Comparison of ENCODE assay signal across 8 cellular contexts in the genomic region with DNA sequence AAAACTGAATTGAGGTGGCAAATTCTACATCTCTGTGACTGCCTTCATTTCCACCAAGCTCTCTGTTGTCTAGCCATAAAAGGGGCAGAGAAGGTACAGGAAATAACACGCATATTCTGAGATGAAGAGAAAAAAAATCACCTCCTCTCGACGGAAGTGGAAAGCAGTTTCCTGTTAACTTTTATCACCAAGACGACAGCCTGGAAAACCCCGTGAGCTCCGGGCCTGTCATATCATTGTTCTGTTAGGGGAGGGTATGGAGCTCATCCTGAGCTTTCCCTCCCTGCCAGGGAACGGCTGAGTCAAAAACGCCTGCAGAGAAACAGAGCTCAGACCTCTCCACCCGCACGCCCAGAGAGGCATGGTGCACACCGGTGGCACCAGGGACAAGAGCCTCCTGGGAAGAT.
DNase-seq lines count a peak whose midpoint lies in the region; ATAC-seq and TF ChIP-seq lines count a peak whose summit lies in the region.

No MANE protein-coding gene starts in this region.

- H2BK15ac ChIP-seq in mesenchymal stem cell (ENCODE audit: low read depth, poor library complexity, severe bottlenecking), result peak overlapping the region; percentile 55

- H3K9me3 ChIP-seq in RWPE2 (ENCODE audit: severe bottlenecking), result no peaks in the 10 kb centered on the region
- no peaks in the 10 kb centered on the region for H3K9me3 ChIP-seq in mesenchymal stem cell (ENCODE audit: control insufficient read depth, low read length)

- H3K9ac ChIP-seq in mesenchymal stem cell (ENCODE audit: low read length), result peak overlapping the region; percentile 12

- H3K27ac ChIP-seq in RWPE2 (ENCODE audit: poor library complexity, severe bottlenecking) (no peak overlapping the region), mesenchymal stem cell (ENCODE audit: low read length, poor library complexity, severe bottlenecking) (peak overlapping the region; percentile 54)

- peak; percentile 66 for ATAC-seq in GM21737 (IDR thresholded peaks at IDR 0.05; ENCODE audit: unreplicated experiment)
- ATAC-seq in RWPE2 (ENCODE audit: low read depth), result peak; percentile 66

- peak overlapping the region; percentile 60 for H3K4me2 ChIP-seq in mesenchymal stem cell (ENCODE audit: low read length, poor library complexity, severe bottlenecking)

- H2BK5ac ChIP-seq in mesenchymal stem cell (ENCODE audit: low read depth, low read length, poor library complexity, severe bottlenecking), result peak overlapping the region; percentile 71

- H2BK120ac ChIP-seq in mesenchymal stem cell (ENCODE audit: low read depth, low read length), result peak overlapping the region; percentile 11

- H3K4me3 ChIP-seq in RWPE2 (ENCODE audit: severe bottlenecking), result no peak overlapping the region
- no peak overlapping the region for H3K4me3 ChIP-seq in mesenchymal stem cell (ENCODE audit: insufficient read depth in 1 of 2, low read depth in 1 of 2, low read length in 2 of 2)

- H3K4me1 ChIP-seq in RWPE2 (ENCODE audit: insufficient read depth, poor library complexity, severe bottlenecking), result no peaks in the 10 kb centered on the region
- H3K4me1 ChIP-seq in mesenchymal stem cell (ENCODE audit: control insufficient read depth, insufficient read depth, low read depth, low read length), result peaks cover 15% of the 10 kb centered on the region

- H2AK5ac ChIP-seq in mesenchymal stem cell (ENCODE audit: low read length, severe bottlenecking), result no peak overlapping the region

- no peak overlapping the region for H3K14ac ChIP-seq in mesenchymal stem cell (ENCODE audit: low read length in 2 of 2)

- no peak overlapping the region for H4K91ac ChIP-seq in mesenchymal stem cell (ENCODE audit: low read length)

- TF ChIP-seq CTCF in RWPE2 (IDR thresholded peaks at IDR 0.05; ENCODE audit: poor library complexity, severe bottlenecking), result no peak

- WGBS in mesenchymal stem cell, result 11% methylated on average over 10 of the region's 11 CpGs

- H3K23ac ChIP-seq in mesenchymal stem cell (ENCODE audit: low read length in 2 of 2), result no peak overlapping the region

- peak overlapping the region; percentile 65 for H2AFZ ChIP-seq in mesenchymal stem cell (ENCODE audit: low read depth, low read length)

- DNase-seq in ELF-1 (ENCODE audit: low read depth, low spot score) (peak; percentile 50), RWPE2 (ENCODE audit: low spot score) (no peak), mesenchymal stem cell (peak; percentile 92), COLO668 (lab: John Stamatoyannopoulos, UW; ENCODE audit: unreplicated experiment) (no peak), DMS114 treated with DMSO at 0.1 percent for 48 hours (lab: John Stamatoyannopoulos, UW; ENCODE audit: unreplicated experiment) (no peak)
- peak; percentile 68 for DNase-seq in activated naive CD4-positive, alpha-beta T cell treated with anti-CD3 and anti-CD28 coated beads, Interleukin-2, amount 50 U/mL, for 16 hours
- peak; percentile 71 for DNase-seq in stimulated activated naive CD4-positive, alpha-beta T cell treated with Interleukin-2 at 50 U/mL for 16 hours (lab: John Stamatoyannopoulos, UW)

- peak overlapping the region in 1 of 2 experiments; percentile 56 for H3K18ac ChIP-seq in mesenchymal stem cell (ENCODE audit: low read depth in 1 of 2, low read length in 2 of 2)

- H3K27me3 ChIP-seq in RWPE2 (ENCODE audit: insufficient read depth, poor library complexity, severe bottlenecking) (no peaks in the 10 kb centered on the region), mesenchymal stem cell (ENCODE audit: control insufficient read depth in 1 of 2, insufficient read depth in 1 of 2, low read length in 2 of 2) (no peaks in the 10 kb centered on the region)

- H3K36me3 ChIP-seq in RWPE2 (ENCODE audit: low read depth), result no peaks in the 10 kb centered on the region
- peaks cover 8 to 15% of the 10 kb centered on the region in 2 experiments for H3K36me3 ChIP-seq in mesenchymal stem cell (ENCODE audit: control insufficient read depth in 1 of 2, insufficient read depth in 2 of 2, low read depth in 1 of 2, low read length in 2 of 2)

- H2BK12ac ChIP-seq in mesenchymal stem cell (ENCODE audit: low read length in 2 of 2), result no peak overlapping the region

- no peaks in the 10 kb centered on the region for H3K79me1 ChIP-seq in mesenchymal stem cell (replicated peaks; ENCODE audit: low read length, poor library complexity, severe bottlenecking)

- H4K8ac ChIP-seq in mesenchymal stem cell (ENCODE audit: low read length), result peak overlapping the region; percentile 47

- H3K4ac ChIP-seq in mesenchymal stem cell (ENCODE audit: low read depth in 1 of 2, low read length in 2 of 2), result no peak overlapping the region

Comparison
In these comparisons a context has a peak if more than half of its experiments do, and no peak if none do; other contexts are left out.
1. DNase-seq: peak in ELF-1 (single experiment), activated naive CD4-positive, alpha-beta T cell treated with anti-CD3 and anti-CD28 coated beads, Interleukin-2, amount 50 U/mL, for 16 hours (single experiment), mesenchymal stem cell (single experiment) and stimulated activated naive CD4-positive, alpha-beta T cell treated with Interleukin-2 at 50 U/mL for 16 hours (single experiment); none in RWPE2 (single experiment), COLO668 (single experiment) and DMS114 treated with DMSO at 0.1 percent for 48 hours (single experiment).